Comparison of ENCODE assay signal across 1 cellular context in genomic region chr20:16201191-16201590, GRCh38.
TF ChIP-seq lines count a peak whose summit lies in the region.

No MANE protein-coding gene starts in this region.

TF ChIP-seq in K562, 482 proteins besides CTCF, POLR2A, EP300 and RAD21 (continued from another document):
- TF ChIP-seq ZNF695 (CRISPR knock-in tag; IDR thresholded peaks at IDR 0.05) (no peak), SREBF1 (IDR thresholded peaks at IDR 0.05; ENCODE audit: borderline replicate concordance, low read depth, low read length) (no peak), MNT (conservative IDR thresholded peaks at IDR 0.05) (no peak), GATA2 (CRISPR knock-in tag; IDR thresholded peaks at IDR 0.05) (no peak), MCM7 (IDR thresholded peaks at IDR 0.05) (no peak), CCAR2 (IDR thresholded peaks at IDR 0.05; ENCODE audit: low read depth, low read length) (no peak), RNF2 (IDR thresholded peaks at IDR 0.05) (no peak), ARHGAP35 (IDR thresholded peaks at IDR 0.05; ENCODE audit: partially characterized antibody) (no peak), ZNF507 (tag; conservative IDR thresholded peaks at IDR 0.05) (no peak), CREB3L1 (IDR thresholded peaks at IDR 0.05; ENCODE audit: borderline replicate concordance, low read depth) (no peak), ZC3H11A (IDR thresholded peaks at IDR 0.05; ENCODE audit: low read depth, low read length) (no peak)
- TF ChIP-seq, protein P1, sequence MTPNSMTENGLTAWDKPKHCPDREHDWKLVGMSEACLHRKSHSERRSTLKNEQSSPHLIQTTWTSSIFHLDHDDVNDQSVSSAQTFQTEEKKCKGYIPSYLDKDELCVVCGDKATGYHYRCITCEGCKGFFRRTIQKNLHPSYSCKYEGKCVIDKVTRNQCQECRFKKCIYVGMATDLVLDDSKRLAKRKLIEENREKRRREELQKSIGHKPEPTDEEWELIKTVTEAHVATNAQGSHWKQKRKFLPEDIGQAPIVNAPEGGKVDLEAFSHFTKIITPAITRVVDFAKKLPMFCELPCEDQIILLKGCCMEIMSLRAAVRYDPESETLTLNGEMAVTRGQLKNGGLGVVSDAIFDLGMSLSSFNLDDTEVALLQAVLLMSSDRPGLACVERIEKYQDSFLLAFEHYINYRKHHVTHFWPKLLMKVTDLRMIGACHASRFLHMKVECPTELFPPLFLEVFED (CRISPR knock-in tag; conservative IDR thresholded peaks at IDR 0.05): no peak
- TF ChIP-seq, protein P2, sequence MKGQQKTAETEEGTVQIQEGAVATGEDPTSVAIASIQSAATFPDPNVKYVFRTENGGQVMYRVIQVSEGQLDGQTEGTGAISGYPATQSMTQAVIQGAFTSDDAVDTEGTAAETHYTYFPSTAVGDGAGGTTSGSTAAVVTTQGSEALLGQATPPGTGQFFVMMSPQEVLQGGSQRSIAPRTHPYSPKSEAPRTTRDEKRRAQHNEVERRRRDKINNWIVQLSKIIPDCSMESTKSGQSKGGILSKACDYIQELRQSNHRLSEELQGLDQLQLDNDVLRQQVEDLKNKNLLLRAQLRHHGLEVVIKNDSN (CRISPR knock-in tag; IDR thresholded peaks at IDR 0.05): no peak
